In the genomic region with DNA sequence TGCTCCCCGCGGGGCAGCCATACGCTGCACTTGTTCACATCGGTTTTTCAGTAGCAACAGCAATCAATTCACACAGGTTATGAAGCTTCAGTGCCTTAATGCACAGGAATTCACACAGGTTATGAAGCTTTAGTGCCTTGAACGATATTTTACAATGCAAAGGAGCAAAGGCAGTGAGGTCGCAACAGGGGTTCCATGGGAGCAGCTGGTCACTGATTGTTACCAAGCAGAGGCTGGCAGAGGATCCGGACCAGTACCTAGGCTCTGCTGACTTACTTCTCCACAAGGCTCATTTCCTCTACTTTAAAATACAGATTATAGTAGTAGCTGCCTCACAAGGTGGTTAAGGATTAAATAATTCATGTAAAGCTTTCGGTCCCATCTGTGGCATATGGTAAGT, we compare ENCODE assay signal across 19 cellular contexts.
"Had no signal": no experiment of that assay in that cellular context is flagged by ENCODE, and none has a peak within 500 bp of the region (broad histone marks: within the 10 kb centered on the region; RNA-seq: fewer than 3 reads in every experiment).

No MANE protein-coding gene starts in this region.

- H3K27ac ChIP-seq: esophagus squamous epithelium, gastroesophageal sphincter, left ventricle myocardium inferior, lower lobe of right lung, ovary, stomach, thoracic aorta had no signal

- H3K9me3 ChIP-seq: esophagus squamous epithelium, gastroesophageal sphincter, left ventricle myocardium inferior, lower lobe of right lung, ovary, stomach, thoracic aorta had no signal

- ATAC-seq: effector memory CD8-positive, alpha-beta T cell; gastroesophageal sphincter; left cardiac atrium; lower lobe of right lung; natural killer cell; right cardiac atrium had no signal

- H3K27me3 ChIP-seq: esophagus squamous epithelium, gastroesophageal sphincter, ovary, stomach had no signal

- DNase-seq: effector memory CD8-positive, alpha-beta T cell; esophagus squamous epithelium; foreskin fibroblast; kidney; left cardiac atrium; left ventricle myocardium inferior; lower lobe of right lung; natural killer cell; nucleus accumbens; ovary; right cardiac atrium; small intestine; stimulated activated CD4-positive, alpha-beta T cell treated with anti-CD3 and anti-CD28 coated beads, Interleukin-12 subunit alpha, Interleukin-12 subunit beta, amount 100 ng/mL, for 4 hours; stimulated activated naive CD4-positive, alpha-beta T cell; stomach; substantia nigra; trophoblast cell had no signal

- H3K4me3 ChIP-seq: esophagus squamous epithelium, gastroesophageal sphincter, left ventricle myocardium inferior, lower lobe of right lung, ovary, stomach, thoracic aorta had no signal

- H3K4me1 ChIP-seq: esophagus squamous epithelium, gastroesophageal sphincter, left ventricle myocardium inferior, lower lobe of right lung, stomach had no signal

- H3K36me3 ChIP-seq: left ventricle myocardium inferior, lower lobe of right lung, ovary had no signal
